In genomic region chr7:36514289-36515243, GRCh38 we compare ENCODE assay signal across 12 cellular contexts.
DNase-seq lines count a peak whose midpoint lies in the region; ATAC-seq and TF ChIP-seq lines count a peak whose summit lies in the region.
"Had no signal": no experiment of that assay in that cellular context is flagged by ENCODE, and none has a peak within 500 bp of the region (broad histone marks: within the 10 kb centered on the region; RNA-seq: fewer than 3 reads in every experiment).

No MANE protein-coding gene starts in this region.

- 84% methylated on average over 10 of the region's 10 CpGs for WGBS in hepatocyte (ENCODE audit: low lambda C conversion rate, missing lambda C conversion rate)

- no peaks in the 10 kb centered on the region for H3K79me2 ChIP-seq in hepatocyte

- H3K4me1 ChIP-seq in hepatocyte (ENCODE audit: insufficient read depth): no peaks in the 10 kb centered on the region
- H3K4me1 ChIP-seq: adrenal gland had no signal

- no peak for TF ChIP-seq CTCF in hepatocyte (IDR thresholded peaks at IDR 0.05; ENCODE audit: poor library complexity)

- peaks cover 4% of the 10 kb centered on the region for H3K36me3 Mint-ChIP-seq in activated T-cell treated with anti-CD3 and anti-CD28 coated beads, Interleukin-2, amount 50 U/mL, for 24 hours (ENCODE audit: low read depth)
- H3K36me3 Mint-ChIP-seq in stimulated activated effector memory CD8-positive, alpha-beta T cell treated with anti-CD3 and anti-CD28 coated beads, Interleukin-12 subunit alpha, Interleukin-12 subunit beta, amount 100 ng/mL, for 72 hours: peaks cover 45% of the 10 kb centered on the region

- no peaks in the 10 kb centered on the region for H4K20me1 ChIP-seq in hepatocyte (ENCODE audit: insufficient read depth, poor library complexity, severe bottlenecking)

- no peaks in the 10 kb centered on the region for H3K9me3 Mint-ChIP-seq in activated T-cell treated with anti-CD3 and anti-CD28 coated beads, Interleukin-2, amount 50 U/mL, for 24 hours
- H3K9me3 Mint-ChIP-seq in stimulated activated effector memory CD8-positive, alpha-beta T cell treated with anti-CD3 and anti-CD28 coated beads, Interleukin-12 subunit alpha, Interleukin-12 subunit beta, amount 100 ng/mL, for 72 hours: no peaks in the 10 kb centered on the region

- H3K4me1 Mint-ChIP-seq in activated T-cell treated with anti-CD3 and anti-CD28 coated beads, Interleukin-2, amount 50 U/mL, for 24 hours (ENCODE audit: low read depth): peaks cover 9% of the 10 kb centered on the region
- peaks cover 25% of the 10 kb centered on the region for H3K4me1 Mint-ChIP-seq in stimulated activated effector memory CD8-positive, alpha-beta T cell treated with anti-CD3 and anti-CD28 coated beads, Interleukin-12 subunit alpha, Interleukin-12 subunit beta, amount 100 ng/mL, for 72 hours

- no peaks in the 10 kb centered on the region for H3K9me2 ChIP-seq in hepatocyte (replicated peaks; ENCODE audit: insufficient read depth)

- H3K36me3 ChIP-seq in hepatocyte (replicated peaks; ENCODE audit: insufficient read depth, low read depth): no peaks in the 10 kb centered on the region
- H3K36me3 ChIP-seq: adrenal gland had no signal

- no peaks in the 10 kb centered on the region for H3K9me3 ChIP-seq in hepatocyte (ENCODE audit: low read depth)
- H3K9me3 ChIP-seq: adrenal gland had no signal

- DNase-seq in activated T-cell treated with anti-CD3 and anti-CD28 coated beads, Interleukin-2, amount 50 U/mL, for 24 hours: no peak
- DNase-seq in activated T-cell treated with anti-CD3 and anti-CD28 coated beads, Interleukin-2, amount 50 U/mL, for 48 hours: no peak
- peak in 48 of 56 donors; percentile 5 to 82 (median 36) for DNase-seq in amygdala (lab: John Stamatoyannopoulos, UW)
- DNase-seq in inferior parietal cortex (ENCODE audit: extremely low spot score): peak; percentile 73
- no peak for DNase-seq in stimulated activated effector memory CD8-positive, alpha-beta T cell treated with anti-CD3 and anti-CD28 coated beads, Interleukin-12 subunit alpha, Interleukin-12 subunit beta, amount 100 ng/mL, for 72 hours (ENCODE audit: low spot score in 2 of 2)
- DNase-seq in left colon: no peak
- DNase-seq in hepatocyte (ENCODE audit: low spot score): no peak
- no peak for DNase-seq in activated gamma-delta T cell treated with Interleukin-2 at 50 U/mL for 16 hours
- DNase-seq: DMS153; NCI-H510A treated with DMSO at 0.1 percent for 48 hours; stimulated activated CD4-positive, alpha-beta T cell treated with anti-CD3 and anti-CD28 coated beads, Interleukin-1b, Interleukin-23, amount 100 ng/mL, for 48 hours had no signal

- no peaks in the 10 kb centered on the region for H3K27me3 Mint-ChIP-seq in activated T-cell treated with anti-CD3 and anti-CD28 coated beads, Interleukin-2, amount 50 U/mL, for 24 hours

- H3K4me2 ChIP-seq in hepatocyte: no peak overlapping the region

- peak overlapping the region; percentile 35 for H3K27ac Mint-ChIP-seq in activated T-cell treated with anti-CD3 and anti-CD28 coated beads, Interleukin-2, amount 50 U/mL, for 24 hours
- H3K27ac Mint-ChIP-seq in stimulated activated effector memory CD8-positive, alpha-beta T cell treated with anti-CD3 and anti-CD28 coated beads, Interleukin-12 subunit alpha, Interleukin-12 subunit beta, amount 100 ng/mL, for 72 hours: peak overlapping the region; percentile 93

- H3K4me3 Mint-ChIP-seq in activated T-cell treated with anti-CD3 and anti-CD28 coated beads, Interleukin-2, amount 50 U/mL, for 24 hours: no peak overlapping the region
- H3K4me3 Mint-ChIP-seq in stimulated activated effector memory CD8-positive, alpha-beta T cell treated with anti-CD3 and anti-CD28 coated beads, Interleukin-12 subunit alpha, Interleukin-12 subunit beta, amount 100 ng/mL, for 72 hours: no peak overlapping the region

- ATAC-seq in stimulated activated effector memory CD8-positive, alpha-beta T cell treated with anti-CD3 and anti-CD28 coated beads, Interleukin-12 subunit alpha, Interleukin-12 subunit beta, amount 100 ng/mL, for 72 hours: peak; percentile 38
- no peak for ATAC-seq in left colon

- no peaks in the 10 kb centered on the region for H3K27me3 ChIP-seq in hepatocyte
- H3K27me3 ChIP-seq: adrenal gland had no signal

- no peak overlapping the region for H2AFZ ChIP-seq in hepatocyte

- H3K4me3 ChIP-seq in hepatocyte: no peak overlapping the region
- H3K4me3 ChIP-seq: adrenal gland had no signal

- intact Hi-C loops in left colon (cut with DNase I, micrococcal nuclease): no loop called here

- no peak overlapping the region for H3K27ac ChIP-seq in hepatocyte
- H3K27ac ChIP-seq: adrenal gland had no signal

Comparison
In these comparisons a context has a peak if more than half of its experiments do, and no peak if none do; other contexts are left out.
1. DNase-seq: peak in amygdala (48 of 56) and inferior parietal cortex (single experiment); none in activated T-cell treated with anti-CD3 and anti-CD28 coated beads, Interleukin-2, amount 50 U/mL, for 24 hours (single experiment), activated T-cell treated with anti-CD3 and anti-CD28 coated beads, Interleukin-2, amount 50 U/mL, for 48 hours (0 of 2), stimulated activated effector memory CD8-positive, alpha-beta T cell treated with anti-CD3 and anti-CD28 coated beads, Interleukin-12 subunit alpha, Interleukin-12 subunit beta, amount 100 ng/mL, for 72 hours (0 of 2), left colon (0 of 2), hepatocyte (single experiment) and activated gamma-delta T cell treated with Interleukin-2 at 50 U/mL for 16 hours (single experiment).